1 cellular context compared by ENCODE assay signal in the genomic region with DNA sequence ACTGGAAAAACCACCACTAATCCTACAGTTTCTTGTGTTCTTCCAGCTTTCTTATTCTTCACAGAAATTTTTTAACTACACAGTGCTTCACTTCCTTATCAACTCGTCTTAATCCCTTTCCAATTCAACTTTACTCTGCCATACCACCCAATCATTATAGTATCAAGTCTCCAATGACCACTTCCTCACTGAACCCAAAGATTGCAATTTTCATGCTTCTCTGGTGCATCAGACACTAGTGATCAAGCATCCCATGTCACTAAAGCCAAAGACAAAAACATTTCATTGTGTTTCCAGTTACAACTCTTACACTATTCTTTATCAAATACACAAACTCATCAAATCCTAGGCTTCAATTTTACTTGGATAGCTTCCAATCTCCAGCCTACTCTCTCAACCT.
TF ChIP-seq lines count a peak whose summit lies in the region.

No MANE protein-coding gene starts in this region.

TF ChIP-seq in IMR-90, 13 proteins besides CTCF, POLR2A, EP300 and RAD21:
- TF ChIP-seq SMC3 (IDR thresholded peaks at IDR 0.05; ENCODE audit: low read depth, low read length) (no peak), MXI1 (IDR thresholded peaks at IDR 0.05; ENCODE audit: borderline replicate concordance, low read depth, low read length) (no peak), CHD1 (IDR thresholded peaks at IDR 0.05; ENCODE audit: low read depth, low read length) (no peak), NFE2L2 (IDR thresholded peaks at IDR 0.05; ENCODE audit: low read depth, low read length) (no peak), ELK1 (IDR thresholded peaks at IDR 0.05; ENCODE audit: borderline replicate concordance, low read depth, low read length) (no peak), USF2 (IDR thresholded peaks at IDR 0.05; ENCODE audit: low read depth, low read length) (no peak), CEBPB (IDR thresholded peaks at IDR 0.05; ENCODE audit: low read depth, low read length) (no peak), MAZ (IDR thresholded peaks at IDR 0.05; ENCODE audit: borderline replicate concordance, low read depth, low read length) (no peak), MAFK (IDR thresholded peaks at IDR 0.05; ENCODE audit: low read depth, low read length) (no peak), RFX5 (IDR thresholded peaks at IDR 0.05; ENCODE audit: low read depth, low read length) (no peak)
